ENCODE assay signal across 26 cellular contexts in the genomic region with DNA sequence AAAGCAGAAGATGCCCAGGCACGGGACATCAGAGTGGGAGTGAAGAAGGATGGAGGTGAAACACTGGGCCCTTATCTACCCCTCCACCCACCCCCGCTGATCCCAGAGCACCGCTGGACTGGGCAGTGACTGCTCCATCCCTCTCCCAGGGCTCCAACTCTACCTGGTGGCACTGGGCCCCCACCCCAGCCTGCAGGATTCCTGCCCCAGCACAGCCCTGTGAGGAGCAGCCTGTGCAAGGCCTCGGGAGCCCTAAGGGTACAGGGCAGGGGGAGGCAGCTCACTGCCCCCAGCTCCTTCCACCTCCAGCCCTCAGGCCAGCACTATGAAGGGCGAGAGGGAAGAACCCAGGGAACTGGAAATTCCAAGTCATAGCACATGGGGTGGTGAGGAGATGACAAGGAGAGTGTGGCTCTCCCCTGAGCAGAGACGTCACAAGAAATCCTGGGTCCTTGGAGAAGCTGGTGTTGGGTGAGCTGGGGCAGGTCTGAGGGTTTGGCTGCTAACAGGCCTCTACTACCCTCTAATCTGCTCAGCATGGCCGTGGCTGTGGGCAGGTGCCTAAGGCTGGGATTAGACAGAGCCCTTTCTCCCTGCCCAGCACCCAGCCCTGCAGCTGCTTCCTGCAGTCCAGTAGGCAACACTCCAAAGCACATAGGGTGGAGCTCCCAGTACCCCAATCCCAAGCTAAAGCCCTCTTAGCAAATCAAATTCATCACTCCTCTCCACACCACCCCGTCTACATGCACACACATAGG. TPM values are rescaled to one million over a fixed set of nuclear protein-coding genes. Genes with fewer than 3 reads are reported as not detected.
A peak's percentile ranks its signal among the peaks of the same experiment; 100 is the strongest.
DNase-seq lines count a peak whose midpoint lies in the region; ATAC-seq, FAIRE-seq and TF ChIP-seq lines count a peak whose summit lies in the region.
"Had no signal": no experiment of that assay in that cellular context is flagged by ENCODE, and none has a peak within 500 bp of the region (broad histone marks: within the 10 kb centered on the region; RNA-seq: fewer than 3 reads in every experiment).

No MANE protein-coding gene starts in this region.

- intact Hi-C loops in left ventricle myocardium superior (cut with micrococcal nuclease) (no loop called here), Right ventricle myocardium inferior (cut with DNase I) (no loop called here), lower lobe of right lung (cut with DNase I) (no loop called here), mucosa of descending colon (cut with DNase I, micrococcal nuclease) (no loop called here)

- no peak overlapping the region for H3K4me3 ChIP-seq in lower lobe of right lung
- H3K4me3 ChIP-seq in mucosa of descending colon: no peak overlapping the region

- H3K4me1 ChIP-seq in lower lobe of right lung: peaks cover 22% of the 10 kb centered on the region
- peaks cover 10% of the 10 kb centered on the region for H3K4me1 ChIP-seq in mucosa of descending colon (ENCODE audit: low read depth)

- peak overlapping the region; percentile 29 for H3K27ac ChIP-seq in cingulate gyrus (ENCODE audit: low read depth, low read length)
- peak overlapping the region; percentile 27 for H3K27ac ChIP-seq in temporal lobe (ENCODE audit: low read depth, low read length)
- H3K27ac ChIP-seq in lower lobe of right lung: no peak overlapping the region
- H3K27ac ChIP-seq: neutrophil had no signal

- no peak for FAIRE-seq in GM12891 (lab: Jason Lieb, UNC)

- TF ChIP-seq POLR2A in GM12891 (IDR thresholded peaks at IDR 0.05; ENCODE audit: low read depth, low read length): no peak

- H3K9me3 ChIP-seq in lower lobe of right lung: no peaks in the 10 kb centered on the region
- no peaks in the 10 kb centered on the region for H3K9me3 ChIP-seq in mucosa of descending colon
- H3K9me3 ChIP-seq: neutrophil had no signal

- peaks cover 32% of the 10 kb centered on the region for H3K36me3 ChIP-seq in lower lobe of right lung
- H3K36me3 ChIP-seq in mucosa of descending colon (ENCODE audit: low read depth): no peaks in the 10 kb centered on the region

- TF ChIP-seq CTCF in lower lobe of right lung (IDR thresholded peaks at IDR 0.05) (no peak), mucosa of descending colon (IDR thresholded peaks at IDR 0.05) (no peak)

- DNase-seq in left ventricle myocardium superior (peak; percentile 51), Right ventricle myocardium inferior (ENCODE audit: missing footprints) (no peak), myocyte (ENCODE audit: low read depth) (peak; percentile 82), lower lobe of right lung (no peak), GM12891 (ENCODE audit: insufficient read length, low spot score) (no peak), mucosa of descending colon (no peak)
- DNase-seq: activated T-cell treated with anti-CD3 and anti-CD28 coated beads, Interleukin-2, amount 50 U/mL, for 24 hours; central memory CD4-positive, alpha-beta T cell; erythroblast; left colon; midbrain; NCI-H1092 treated with DMSO at 0.1 percent for 48 hours; NCI-H1930; NCI-H2227 treated with DMSO at 0.1 percent for 48 hours; OCI-M1; SIG-M5; stimulated activated CD4-positive, alpha-beta T cell treated with anti-CD3 and anti-CD28 coated beads, Interleukin-12 subunit alpha, Interleukin-12 subunit beta, amount 100 ng/mL, for 4 hours; T-cell had no signal

- no peaks in the 10 kb centered on the region for H3K27me3 ChIP-seq in lower lobe of right lung (ENCODE audit: low read depth)

- ATAC-seq in left ventricle myocardium superior: no peak
- no peak for ATAC-seq in Right ventricle myocardium inferior
- no peak for ATAC-seq in lower lobe of right lung
- no peak for ATAC-seq in mucosa of descending colon
- ATAC-seq: left colon, T-cell had no signal

TF ChIP-seq in GM12891, 5 proteins besides CTCF, POLR2A, EP300 and RAD21:
- no peak for TF ChIP-seq TAF1 (IDR thresholded peaks at IDR 0.05; ENCODE audit: low read depth, low read length)
- TF ChIP-seq PAX5 (IDR thresholded peaks at IDR 0.05; ENCODE audit: insufficient read depth, low read length, severe bottlenecking): no peak
- no peak for TF ChIP-seq POLR2AphosphoS5 (IDR thresholded peaks at IDR 0.05; ENCODE audit: low read depth, low read length)
- TF ChIP-seq SPI1 (IDR thresholded peaks at IDR 0.05; ENCODE audit: low read depth, low read length): no peak
- no peak for TF ChIP-seq POU2F2 (IDR thresholded peaks at IDR 0.05; ENCODE audit: low read depth, low read length)

RNA-seq across cellular contexts. Expression of gene CST3, which starts 3.5 kb away (rescaled TPM):
- total RNA-seq in left ventricle myocardium superior: 887 TPM
- 1,033 TPM for total RNA-seq in Right ventricle myocardium inferior
- 534 and 577 TPM in 2 replicates for total RNA-seq in myocyte
- polyA plus RNA-seq in myocyte (2012): 367 TPM
- 87.5 TPM for total RNA-seq in temporal lobe
- total RNA-seq in lower lobe of right lung: 727 TPM
- polyA plus RNA-seq in GM12891 (2012; ENCODE audit: low read depth, missing spikeins): 27.7 TPM
- 100 to 1,000 TPM; 763 to 916 (median 852) TPM for total RNA-seq in mucosa of descending colon

RNA-seq across cellular contexts. Expression of gene CST9, which starts 28.5 kb away (rescaled TPM):
- total RNA-seq in left ventricle myocardium superior (not detected), Right ventricle myocardium inferior (not detected), myocyte (not detected in 2 replicates), temporal lobe (not detected), lower lobe of right lung (not detected), mucosa of descending colon (not detected)
- not detected for polyA plus RNA-seq in myocyte (2012)
- polyA plus RNA-seq in GM12891 (2012; ENCODE audit: low read depth, missing spikeins): not detected
- total RNA-seq: A673, H4, left colon, LHCN-M2, pulmonary artery endothelial cell, T-cell had no signal
- polyA plus RNA-seq: BJ had no signal

RNA-seq across cellular contexts. Expression of gene CST4, which starts 54.6 kb away (rescaled TPM):
- not detected for total RNA-seq in left ventricle myocardium superior
- total RNA-seq in Right ventricle myocardium inferior: not detected
- total RNA-seq in myocyte: not detected in 2 replicates
- polyA plus RNA-seq in myocyte (2012): not detected
- not detected for total RNA-seq in temporal lobe
- not detected for total RNA-seq in lower lobe of right lung
- polyA plus RNA-seq in GM12891 (2012; ENCODE audit: low read depth, missing spikeins): not detected
- not detected for total RNA-seq in mucosa of descending colon
- total RNA-seq: A673, H4, left colon, LHCN-M2, pulmonary artery endothelial cell, T-cell had no signal
- polyA plus RNA-seq: BJ had no signal

Comparison
In these comparisons a context has a peak if more than half of its experiments do, and no peak if none do; other contexts are left out.
1. DNase-seq: peak in left ventricle myocardium superior (single experiment) and myocyte (single experiment); none in Right ventricle myocardium inferior (single experiment), lower lobe of right lung (single experiment), GM12891 (single experiment) and mucosa of descending colon (0 of 3).